Comparison of ENCODE assay signal across 8 cellular contexts in genomic region chr12:14364583-14365271, GRCh38. TPM values are rescaled to one million over a fixed set of nuclear protein-coding genes. Genes with fewer than 3 reads are reported as not detected.
DNase-seq lines count a peak whose midpoint lies in the region; ATAC-seq, FAIRE-seq and TF ChIP-seq lines count a peak whose summit lies in the region.

No MANE protein-coding gene starts in this region.

- H3K4me1 Mint-ChIP-seq in activated naive CD8-positive, alpha-beta T cell (ENCODE audit: low read depth), result peaks cover 41% of the 10 kb centered on the region

- peak overlapping the region; percentile 97 for H3K27ac Mint-ChIP-seq in activated naive CD8-positive, alpha-beta T cell

- no peaks in the 10 kb centered on the region for H3K27me3 ChIP-seq in SK-N-SH (ENCODE audit: insufficient read depth)

- no peaks in the 10 kb centered on the region for H3K9me2 ChIP-seq in SK-N-SH

- peaks cover 35% of the 10 kb centered on the region for H3K79me2 ChIP-seq in SK-N-SH (ENCODE audit: insufficient read depth)

- CTCF ChIA-PET in SK-N-SH (lab: Yijun Ruan, JAX), result interaction anchor here (1.0 to 2.2 kb wide), 2 partner anchors 20 to 26 kb away, joined by 3 to 10 read pairs; no protein-coding TSS in a partner anchor

- H3F3A ChIP-seq in SK-N-SH (replicated peaks; ENCODE audit: insufficient read depth), result peaks cover 21% of the 10 kb centered on the region

- H3K4me1 ChIP-seq in SK-N-SH (ENCODE audit: control insufficient read depth in 1 of 2, insufficient read depth in 2 of 2, low read depth in 1 of 2, low read length in 1 of 2), result no peaks in the 10 kb centered on the region; a peak in 1 of 4 replicates
- H3K4me1 ChIP-seq in kidney (ENCODE audit: control insufficient read depth in 1 of 2, insufficient read depth in 1 of 2, low read depth in 1 of 2, low read length in 2 of 2), result peaks cover 0 to 11% of the 10 kb centered on the region in 2 donors

- no peaks in the 10 kb centered on the region for H3K9me3 Mint-ChIP-seq in activated naive CD8-positive, alpha-beta T cell (ENCODE audit: low read depth)

- WGBS in SK-N-SH (ENCODE audit: low lambda C conversion rate), result 98% methylated on average over 8 of the region's 8 CpGs

- no peaks in the 10 kb centered on the region for H3K36me3 Mint-ChIP-seq in activated naive CD8-positive, alpha-beta T cell

- no peak for FAIRE-seq in kidney (lab: Jason Lieb, UNC)

- H3K9me3 ChIP-seq in SK-N-SH (no peaks in the 10 kb centered on the region), kidney (ENCODE audit: control insufficient read depth in 1 of 2, low read length in 2 of 2) (no peaks in the 10 kb centered on the region)

- H3K4me3 ChIP-seq in SK-N-SH (ENCODE audit: low read depth in 2 of 2, low read length in 1 of 2) (peak overlapping the region; percentile 70 to 91), kidney (ENCODE audit: low read length in 2 of 2) (peak overlapping the region; percentile 72 to 79)

- H3K9ac ChIP-seq in SK-N-SH, result peak overlapping the region; percentile 80; the same call in 1 of the 2 replicates
- H3K9ac ChIP-seq in kidney (ENCODE audit: low read length in 2 of 2), result peak overlapping the region; percentile 49 to 86

- H3K4me2 ChIP-seq in SK-N-SH, result peak overlapping the region; percentile 72

- intact Hi-C loops in kidney (cut with DNase I), result loop anchor here (5.0 kb wide), 1 partner anchor 38 kb away; no protein-coding TSS in a partner anchor

- TF ChIP-seq RAD21 in SK-N-SH (IDR thresholded peaks at IDR 0.05; ENCODE audit: low read length), result no peak

- peaks cover 0 to 10% of the 10 kb centered on the region in 2 experiments for H3K36me3 ChIP-seq in SK-N-SH (replicated peaks in 1 of 2; ENCODE audit: control insufficient read depth in 1 of 2, insufficient read depth in 2 of 2, low read length in 1 of 2)
- H3K36me3 ChIP-seq in kidney (ENCODE audit: control insufficient read depth in 1 of 2, insufficient read depth in 2 of 2, low read length in 2 of 2), result no peaks in the 10 kb centered on the region

- H2AFZ ChIP-seq in SK-N-SH (ENCODE audit: low read depth), result peak overlapping the region; percentile 90

- ATAC-seq in SK-N-SH treated with all-trans-retinoic acid at 6 μM for 48 hours, result no peak
- ATAC-seq in activated CD4-positive, CD25-positive, alpha-beta regulatory T cell treated with anti-CD3 and anti-CD28 coated beads, Interleukin-2, amount 50 U/mL, for 24 hours, result no peak
- no peak for ATAC-seq in HG02973 (IDR thresholded peaks at IDR 0.05; ENCODE audit: unreplicated experiment)
- no peak for ATAC-seq in HG03095 (IDR thresholded peaks at IDR 0.05; ENCODE audit: unreplicated experiment)

- DNase-seq in SK-N-SH (no peak), kidney (no peak), substantia nigra (lab: John Stamatoyannopoulos, UW) (no peak)

- POLR2A ChIA-PET in SK-N-SH (lab: Yijun Ruan, JAX), result interaction anchor here (0.7 to 1.4 kb wide), 2 partner anchors 21 to 106 kb away, joined by 3 to 7 read pairs; no protein-coding TSS in a partner anchor

- no peaks in the 10 kb centered on the region for H4K20me1 ChIP-seq in SK-N-SH (ENCODE audit: insufficient read depth)

- H3K4me3 Mint-ChIP-seq in activated naive CD8-positive, alpha-beta T cell, result peak overlapping the region; percentile 90

- TF ChIP-seq CTCF in SK-N-SH (IDR thresholded peaks at IDR 0.05) (no peak), kidney (IDR thresholded peaks at IDR 0.05; ENCODE audit: borderline replicate concordance, extremely low read depth, insufficient read depth) (no peak)

- H3K27me3 Mint-ChIP-seq in activated naive CD8-positive, alpha-beta T cell, result no peaks in the 10 kb centered on the region

- TF ChIP-seq EP300 in SK-N-SH (IDR thresholded peaks at IDR 0.05; ENCODE audit: borderline replicate concordance in 1 of 2, low read depth in 1 of 2, low read length in 1 of 2), result no peak

- H3K27ac ChIP-seq in SK-N-SH (ENCODE audit: low read depth in 2 of 2, low read length in 1 of 2), result peak overlapping the region; percentile 94 to 95
- H3K27ac ChIP-seq in kidney (ENCODE audit: low read depth in 2 of 2, low read length in 2 of 2), result peak overlapping the region; percentile 54 to 99
- peak overlapping the region; percentile 96 for H3K27ac ChIP-seq in substantia nigra (ENCODE audit: low read depth, low read length, poor library complexity, severe bottlenecking)

TF ChIP-seq in SK-N-SH, 30 proteins besides CTCF, POLR2A, EP300 and RAD21 (continues in another document):
- TF ChIP-seq USF1 (IDR thresholded peaks at IDR 0.05; ENCODE audit: borderline replicate concordance, low read depth) (no peak), FOSL2 (IDR thresholded peaks at IDR 0.05; ENCODE audit: borderline replicate concordance, low read depth) (no peak), NFIC (IDR thresholded peaks at IDR 0.05; ENCODE audit: borderline replicate concordance) (no peak), TEAD4 (IDR thresholded peaks at IDR 0.05; ENCODE audit: borderline replicate concordance, insufficient read depth) (no peak), FOXJ3 (CRISPR knock-in tag; IDR thresholded peaks at IDR 0.05) (no peak), USF2 (IDR thresholded peaks at IDR 0.05; ENCODE audit: borderline replicate concordance, low read depth, low read length) (no peak), RXRA (IDR thresholded peaks at IDR 0.05; ENCODE audit: borderline replicate concordance, low read depth) (no peak), NRF1 (IDR thresholded peaks at IDR 0.05; ENCODE audit: low read depth, low read length) (no peak), POLR2AphosphoS5 (IDR thresholded peaks at IDR 0.05; ENCODE audit: low read depth, low read length) (no peak)
- TF ChIP-seq, protein P1, sequence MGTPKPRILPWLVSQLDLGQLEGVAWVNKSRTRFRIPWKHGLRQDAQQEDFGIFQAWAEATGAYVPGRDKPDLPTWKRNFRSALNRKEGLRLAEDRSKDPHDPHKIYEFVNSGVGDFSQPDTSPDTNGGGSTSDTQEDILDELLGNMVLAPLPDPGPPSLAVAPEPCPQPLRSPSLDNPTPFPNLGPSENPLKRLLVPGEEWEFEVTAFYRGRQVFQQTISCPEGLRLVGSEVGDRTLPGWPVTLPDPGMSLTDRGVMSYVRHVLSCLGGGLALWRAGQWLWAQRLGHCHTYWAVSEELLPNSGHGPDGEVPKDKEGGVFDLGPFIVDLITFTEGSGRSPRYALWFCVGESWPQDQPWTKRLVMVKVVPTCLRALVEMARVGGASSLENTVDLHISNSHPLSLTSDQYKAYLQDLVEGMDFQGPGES (IDR thresholded peaks at IDR 0.05; ENCODE audit: low read depth, low read length), result no peak

TF ChIP-seq in SK-N-SH treated with all-trans-retinoic acid at 6 μM for 48 hours, 23 proteins besides CTCF, POLR2A, EP300 and RAD21 (continues in another document):
- TF ChIP-seq ZFP3 (CRISPR knock-in tag; IDR thresholded peaks at IDR 0.05) (no peak), GLIS3 (CRISPR knock-in tag; IDR thresholded peaks at IDR 0.05) (no peak), TOX (CRISPR knock-in tag; IDR thresholded peaks at IDR 0.05; ENCODE audit: borderline replicate concordance) (no peak), ARNTL (CRISPR knock-in tag; IDR thresholded peaks at IDR 0.05; ENCODE audit: borderline replicate concordance, low read depth) (no peak), SNAI2 (CRISPR knock-in tag; IDR thresholded peaks at IDR 0.05) (no peak), ZNF8 (CRISPR knock-in tag; IDR thresholded peaks at IDR 0.05) (no peak)
- TF ChIP-seq, protein P2, sequence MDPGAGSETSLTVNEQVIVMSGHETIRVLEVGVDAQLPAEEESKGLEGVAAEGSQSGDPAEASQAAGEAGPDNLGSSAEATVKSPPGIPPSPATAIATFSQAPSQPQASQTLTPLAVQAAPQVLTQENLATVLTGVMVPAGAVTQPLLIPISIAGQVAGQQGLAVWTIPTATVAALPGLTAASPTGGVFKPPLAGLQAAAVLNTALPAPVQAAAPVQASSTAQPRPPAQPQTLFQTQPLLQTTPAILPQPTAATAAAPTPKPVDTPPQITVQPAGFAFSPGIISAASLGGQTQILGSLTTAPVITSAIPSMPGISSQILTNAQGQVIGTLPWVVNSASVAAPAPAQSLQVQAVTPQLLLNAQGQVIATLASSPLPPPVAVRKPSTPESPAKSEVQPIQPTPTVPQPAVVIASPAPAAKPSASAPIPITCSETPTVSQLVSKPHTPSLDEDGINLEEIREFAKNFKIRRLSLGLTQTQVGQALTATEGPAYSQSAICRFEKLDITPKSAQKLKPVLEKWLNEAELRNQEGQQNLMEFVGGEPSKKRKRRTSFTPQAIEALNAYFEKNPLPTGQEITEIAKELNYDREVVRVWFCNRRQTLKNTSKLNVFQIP (CRISPR knock-in tag; IDR thresholded peaks at IDR 0.05; ENCODE audit: borderline replicate concordance, low read depth), result no peak
- TF ChIP-seq, protein P3, sequence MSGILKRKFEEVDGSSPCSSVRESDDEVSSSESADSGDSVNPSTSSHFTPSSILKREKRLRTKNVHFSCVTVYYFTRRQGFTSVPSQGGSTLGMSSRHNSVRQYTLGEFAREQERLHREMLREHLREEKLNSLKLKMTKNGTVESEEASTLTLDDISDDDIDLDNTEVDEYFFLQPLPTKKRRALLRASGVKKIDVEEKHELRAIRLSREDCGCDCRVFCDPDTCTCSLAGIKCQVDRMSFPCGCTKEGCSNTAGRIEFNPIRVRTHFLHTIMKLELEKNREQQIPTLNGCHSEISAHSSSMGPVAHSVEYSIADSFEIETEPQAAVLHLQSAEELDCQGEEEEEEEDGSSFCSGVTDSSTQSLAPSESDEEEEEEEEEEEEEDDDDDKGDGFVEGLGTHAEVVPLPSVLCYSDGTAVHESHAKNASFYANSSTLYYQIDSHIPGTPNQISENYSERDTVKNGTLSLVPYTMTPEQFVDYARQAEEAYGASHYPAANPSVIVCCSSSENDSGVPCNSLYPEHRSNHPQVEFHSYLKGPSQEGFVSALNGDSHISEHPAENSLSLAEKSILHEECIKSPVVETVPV (CRISPR knock-in tag; IDR thresholded peaks at IDR 0.05), result no peak
- TF ChIP-seq, protein P4, sequence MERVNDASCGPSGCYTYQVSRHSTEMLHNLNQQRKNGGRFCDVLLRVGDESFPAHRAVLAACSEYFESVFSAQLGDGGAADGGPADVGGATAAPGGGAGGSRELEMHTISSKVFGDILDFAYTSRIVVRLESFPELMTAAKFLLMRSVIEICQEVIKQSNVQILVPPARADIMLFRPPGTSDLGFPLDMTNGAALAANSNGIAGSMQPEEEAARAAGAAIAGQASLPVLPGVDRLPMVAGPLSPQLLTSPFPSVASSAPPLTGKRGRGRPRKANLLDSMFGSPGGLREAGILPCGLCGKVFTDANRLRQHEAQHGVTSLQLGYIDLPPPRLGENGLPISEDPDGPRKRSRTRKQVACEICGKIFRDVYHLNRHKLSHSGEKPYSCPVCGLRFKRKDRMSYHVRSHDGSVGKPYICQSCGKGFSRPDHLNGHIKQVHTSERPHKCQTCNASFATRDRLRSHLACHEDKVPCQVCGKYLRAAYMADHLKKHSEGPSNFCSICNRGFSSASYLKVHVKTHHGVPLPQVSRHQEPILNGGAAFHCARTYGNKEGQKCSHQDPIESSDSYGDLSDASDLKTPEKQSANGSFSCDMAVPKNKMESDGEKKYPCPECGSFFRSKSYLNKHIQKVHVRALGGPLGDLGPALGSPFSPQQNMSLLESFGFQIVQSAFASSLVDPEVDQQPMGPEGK (CRISPR knock-in tag; IDR thresholded peaks at IDR 0.05; ENCODE audit: borderline replicate concordance), result no peak

RNA-seq across cellular contexts. Expression of gene ATF7IP, which starts 0.8 kb away (rescaled TPM):
- 2.8 and 3.4 TPM in 2 replicates for polyA plus RNA-seq in SK-N-SH (2012; rRNA removed)
- polyA plus RNA-seq in SK-N-SH (2012; cell fraction: cytosol; rRNA removed), result 3.1 and 3.9 TPM in 2 replicates
- polyA plus RNA-seq in SK-N-SH (2012; cell fraction: nucleus; rRNA removed), result 3.8 and 5.2 TPM in 2 replicates
- total RNA-seq in kidney, result 97.1 TPM
- 6.3 TPM for polyA plus RNA-seq in kidney (ENCODE audit: insufficient read depth, low read depth, low replicate concordance)
